ENCODE assay signal across 8 cellular contexts in the genomic region with DNA sequence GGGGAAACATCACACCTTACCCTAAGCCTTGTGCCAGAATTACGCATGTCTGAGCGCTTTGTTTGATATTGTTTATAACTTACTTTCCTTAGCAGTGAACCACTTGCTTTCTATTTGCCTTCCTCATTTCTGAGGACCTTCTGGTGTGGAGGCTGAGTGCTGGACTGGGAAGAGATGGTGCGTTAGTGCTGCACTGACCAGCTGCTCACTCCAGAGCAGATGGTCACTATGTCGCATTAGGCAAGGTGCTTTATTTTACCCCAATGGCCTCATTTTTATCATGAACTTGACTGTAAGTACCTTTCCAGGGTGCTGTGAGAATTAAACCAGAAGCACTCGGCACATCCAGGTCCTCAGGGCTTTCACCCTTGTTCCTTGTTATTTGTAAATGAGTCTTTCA.
"Had no signal": no experiment of that assay in that cellular context is flagged by ENCODE, and none has a peak within 500 bp of the region (broad histone marks: within the 10 kb centered on the region; RNA-seq: fewer than 3 reads in every experiment).

No MANE protein-coding gene starts in this region.

- H3K9me3 Mint-ChIP-seq: H9 had no signal

- H3K27ac Mint-ChIP-seq: H9, IgD-negative memory B cell had no signal

- H3K27ac ChIP-seq: HL-60, KMS-11 had no signal

- ATAC-seq: HepG2 had no signal

- DNase-seq: GOT3, H9, HCEC 1CT, KBM-7 had no signal

- H3K4me2 ChIP-seq: KMS-11 had no signal

- H3K36me3 Mint-ChIP-seq: IgD-negative memory B cell had no signal

- H3K4me3 Mint-ChIP-seq: H9, IgD-negative memory B cell had no signal
